Comparison of ENCODE assay signal across 1 cellular context in genomic region chr3:150546226-150547044, GRCh38.
A peak's percentile ranks its signal among the peaks of the same experiment; 100 is the strongest.
TF ChIP-seq lines count a peak whose summit lies in the region.

TSS of gene EIF2A (plus strand) at chr3:150546787. CDS start at chr3:150546803, 16 bp downstream.
TSS of gene SERP1 (minus strand) at chr3:150546496. CDS start at chr3:150546135, 361 bp downstream.

TF ChIP-seq in HepG2, 621 proteins besides CTCF, POLR2A, EP300 and RAD21 (continued from another document and continues in another):
- TF ChIP-seq, protein P1, sequence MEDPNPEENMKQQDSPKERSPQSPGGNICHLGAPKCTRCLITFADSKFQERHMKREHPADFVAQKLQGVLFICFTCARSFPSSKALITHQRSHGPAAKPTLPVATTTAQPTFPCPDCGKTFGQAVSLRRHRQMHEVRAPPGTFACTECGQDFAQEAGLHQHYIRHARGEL (CRISPR knock-in tag; IDR thresholded peaks at IDR 0.05): no peak
- TF ChIP-seq ZNF710 (CRISPR knock-in tag; IDR thresholded peaks at IDR 0.05; ENCODE audit: borderline replicate concordance) (no peak; the same call in 1 of the 2 replicates), JDP2 (CRISPR knock-in tag; IDR thresholded peaks at IDR 0.05; ENCODE audit: borderline replicate concordance) (no peak), ZKSCAN8 (CRISPR knock-in tag; IDR thresholded peaks at IDR 0.05; ENCODE audit: borderline replicate concordance) (0 out of 2 replicates have a peak, but pooled peaks have one; percentile 23), RFXAP (CRISPR knock-in tag; IDR thresholded peaks at IDR 0.05; ENCODE audit: borderline replicate concordance) (peak; percentile 18; the same call in 1 of the 2 replicates), FOSL1 (CRISPR knock-in tag; IDR thresholded peaks at IDR 0.05; ENCODE audit: borderline replicate concordance) (no peak), PRMT3 (CRISPR knock-in tag; IDR thresholded peaks at IDR 0.05; ENCODE audit: borderline replicate concordance, low read depth) (0 out of 2 replicates have a peak, but pooled peaks have one; percentile 68), REPIN1 (CRISPR knock-in tag; IDR thresholded peaks at IDR 0.05; ENCODE audit: borderline replicate concordance, low read depth) (peak; percentile 84; the same call in 1 of the 2 replicates), NONO (IDR thresholded peaks at IDR 0.05) (no peak), NONO (CRISPR knock-in tag; conservative IDR thresholded peaks at IDR 0.05) (peak; percentile 94), ZNF766 (CRISPR knock-in tag; IDR thresholded peaks at IDR 0.05; ENCODE audit: borderline replicate concordance) (no peak), DR1 (CRISPR knock-in tag; IDR thresholded peaks at IDR 0.05) (peak; percentile 69), ZNF367 (CRISPR knock-in tag; IDR thresholded peaks at IDR 0.05; ENCODE audit: borderline replicate concordance) (no peak), ZSCAN9 (CRISPR knock-in tag; IDR thresholded peaks at IDR 0.05; ENCODE audit: borderline replicate concordance) (0 out of 2 replicates have a peak, but pooled peaks have one; percentile 37), ZNF343 (CRISPR knock-in tag; IDR thresholded peaks at IDR 0.05) (no peak), STAT6 (CRISPR knock-in tag; IDR thresholded peaks at IDR 0.05; ENCODE audit: borderline replicate concordance) (peak; percentile 44; the same call in 1 of the 2 replicates), KDM4B (CRISPR knock-in tag; IDR thresholded peaks at IDR 0.05) (no peak), SNAPC2 (CRISPR knock-in tag; IDR thresholded peaks at IDR 0.05) (peak; percentile 83; the same call in 1 of the 2 replicates), SPEN (CRISPR knock-in tag; IDR thresholded peaks at IDR 0.05; ENCODE audit: low read depth) (peak; percentile 92), PHF20 (CRISPR knock-in tag; IDR thresholded peaks at IDR 0.05) (peak; percentile 97), ZXDC (CRISPR knock-in tag; IDR thresholded peaks at IDR 0.05) (peak; percentile 89), FOXA1 (IDR thresholded peaks at IDR 0.05) (no peak), FOXA1 (CRISPR knock-in tag; IDR thresholded peaks at IDR 0.05) (no peak), PHF8 (CRISPR knock-in tag; IDR thresholded peaks at IDR 0.05) (peak; percentile 93), NFIB (CRISPR knock-in tag; IDR thresholded peaks at IDR 0.05; ENCODE audit: borderline replicate concordance) (no peak), ZNF776 (CRISPR knock-in tag; IDR thresholded peaks at IDR 0.05) (peak; percentile 67; the same call in 1 of the 2 replicates), ZNF292 (CRISPR knock-in tag; IDR thresholded peaks at IDR 0.05; ENCODE audit: borderline replicate concordance, low read depth) (0 out of 2 replicates have a peak, but pooled peaks have one; percentile 39), ZNF207 (IDR thresholded peaks at IDR 0.05; ENCODE audit: borderline replicate concordance) (no peak), ZNF616 (CRISPR knock-in tag; IDR thresholded peaks at IDR 0.05; ENCODE audit: low read depth) (no peak), ATAD3A (CRISPR knock-in tag; IDR thresholded peaks at IDR 0.05) (peak; percentile 43; the same call in 1 of the 2 replicates), ZNF687 (CRISPR knock-in tag; IDR thresholded peaks at IDR 0.05) (peak; percentile 92), KLF6 (CRISPR knock-in tag; IDR thresholded peaks at IDR 0.05) (peak; percentile 35; the same call in 1 of the 2 replicates), ZNF691 (CRISPR knock-in tag; IDR thresholded peaks at IDR 0.05; ENCODE audit: borderline replicate concordance, low read depth) (peak; percentile 55; the same call in 1 of the 2 replicates), WIZ (CRISPR knock-in tag; IDR thresholded peaks at IDR 0.05) (peak; percentile 62; the same call in 1 of the 2 replicates), ZMAT3 (CRISPR knock-in tag; conservative IDR thresholded peaks at IDR 0.05) (peak; percentile 94)
- TF ChIP-seq, protein P2, sequence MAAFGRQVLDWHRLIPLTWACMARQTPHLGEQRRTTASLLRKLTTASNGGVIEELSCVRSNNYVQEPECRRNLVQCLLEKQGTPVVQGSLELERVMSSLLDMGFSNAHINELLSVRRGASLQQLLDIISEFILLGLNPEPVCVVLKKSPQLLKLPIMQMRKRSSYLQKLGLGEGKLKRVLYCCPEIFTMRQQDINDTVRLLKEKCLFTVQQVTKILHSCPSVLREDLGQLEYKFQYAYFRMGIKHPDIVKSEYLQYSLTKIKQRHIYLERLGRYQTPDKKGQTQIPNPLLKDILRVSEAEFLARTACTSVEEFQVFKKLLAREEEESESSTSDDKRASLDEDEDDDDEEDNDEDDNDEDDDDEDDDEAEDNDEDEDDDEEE (CRISPR knock-in tag; IDR thresholded peaks at IDR 0.05): peak; percentile 87
- TF ChIP-seq, protein P3, sequence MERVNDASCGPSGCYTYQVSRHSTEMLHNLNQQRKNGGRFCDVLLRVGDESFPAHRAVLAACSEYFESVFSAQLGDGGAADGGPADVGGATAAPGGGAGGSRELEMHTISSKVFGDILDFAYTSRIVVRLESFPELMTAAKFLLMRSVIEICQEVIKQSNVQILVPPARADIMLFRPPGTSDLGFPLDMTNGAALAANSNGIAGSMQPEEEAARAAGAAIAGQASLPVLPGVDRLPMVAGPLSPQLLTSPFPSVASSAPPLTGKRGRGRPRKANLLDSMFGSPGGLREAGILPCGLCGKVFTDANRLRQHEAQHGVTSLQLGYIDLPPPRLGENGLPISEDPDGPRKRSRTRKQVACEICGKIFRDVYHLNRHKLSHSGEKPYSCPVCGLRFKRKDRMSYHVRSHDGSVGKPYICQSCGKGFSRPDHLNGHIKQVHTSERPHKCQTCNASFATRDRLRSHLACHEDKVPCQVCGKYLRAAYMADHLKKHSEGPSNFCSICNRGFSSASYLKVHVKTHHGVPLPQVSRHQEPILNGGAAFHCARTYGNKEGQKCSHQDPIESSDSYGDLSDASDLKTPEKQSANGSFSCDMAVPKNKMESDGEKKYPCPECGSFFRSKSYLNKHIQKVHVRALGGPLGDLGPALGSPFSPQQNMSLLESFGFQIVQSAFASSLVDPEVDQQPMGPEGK (CRISPR knock-in tag; IDR thresholded peaks at IDR 0.05): peak; percentile 94
- TF ChIP-seq, protein P4, sequence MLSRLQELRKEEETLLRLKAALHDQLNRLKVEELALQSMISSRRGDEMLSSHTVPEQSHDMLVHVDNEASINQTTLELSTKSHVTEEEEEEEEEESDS (CRISPR knock-in tag; IDR thresholded peaks at IDR 0.05; ENCODE audit: borderline replicate concordance): peak; percentile 68; the same call in 1 of the 2 replicates
- TF ChIP-seq, protein P5, sequence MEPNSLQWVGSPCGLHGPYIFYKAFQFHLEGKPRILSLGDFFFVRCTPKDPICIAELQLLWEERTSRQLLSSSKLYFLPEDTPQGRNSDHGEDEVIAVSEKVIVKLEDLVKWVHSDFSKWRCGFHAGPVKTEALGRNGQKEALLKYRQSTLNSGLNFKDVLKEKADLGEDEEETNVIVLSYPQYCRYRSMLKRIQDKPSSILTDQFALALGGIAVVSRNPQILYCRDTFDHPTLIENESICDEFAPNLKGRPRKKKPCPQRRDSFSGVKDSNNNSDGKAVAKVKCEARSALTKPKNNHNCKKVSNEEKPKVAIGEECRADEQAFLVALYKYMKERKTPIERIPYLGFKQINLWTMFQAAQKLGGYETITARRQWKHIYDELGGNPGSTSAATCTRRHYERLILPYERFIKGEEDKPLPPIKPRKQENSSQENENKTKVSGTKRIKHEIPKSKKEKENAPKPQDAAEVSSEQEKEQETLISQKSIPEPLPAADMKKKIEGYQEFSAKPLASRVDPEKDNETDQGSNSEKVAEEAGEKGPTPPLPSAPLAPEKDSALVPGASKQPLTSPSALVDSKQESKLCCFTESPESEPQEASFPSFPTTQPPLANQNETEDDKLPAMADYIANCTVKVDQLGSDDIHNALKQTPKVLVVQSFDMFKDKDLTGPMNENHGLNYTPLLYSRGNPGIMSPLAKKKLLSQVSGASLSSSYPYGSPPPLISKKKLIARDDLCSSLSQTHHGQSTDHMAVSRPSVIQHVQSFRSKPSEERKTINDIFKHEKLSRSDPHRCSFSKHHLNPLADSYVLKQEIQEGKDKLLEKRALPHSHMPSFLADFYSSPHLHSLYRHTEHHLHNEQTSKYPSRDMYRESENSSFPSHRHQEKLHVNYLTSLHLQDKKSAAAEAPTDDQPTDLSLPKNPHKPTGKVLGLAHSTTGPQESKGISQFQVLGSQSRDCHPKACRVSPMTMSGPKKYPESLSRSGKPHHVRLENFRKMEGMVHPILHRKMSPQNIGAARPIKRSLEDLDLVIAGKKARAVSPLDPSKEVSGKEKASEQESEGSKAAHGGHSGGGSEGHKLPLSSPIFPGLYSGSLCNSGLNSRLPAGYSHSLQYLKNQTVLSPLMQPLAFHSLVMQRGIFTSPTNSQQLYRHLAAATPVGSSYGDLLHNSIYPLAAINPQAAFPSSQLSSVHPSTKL (CRISPR knock-in tag; IDR thresholded peaks at IDR 0.05): peak; percentile 53; the same call in 1 of the 2 replicates
